8 cellular contexts compared by ENCODE assay signal in the genomic region with DNA sequence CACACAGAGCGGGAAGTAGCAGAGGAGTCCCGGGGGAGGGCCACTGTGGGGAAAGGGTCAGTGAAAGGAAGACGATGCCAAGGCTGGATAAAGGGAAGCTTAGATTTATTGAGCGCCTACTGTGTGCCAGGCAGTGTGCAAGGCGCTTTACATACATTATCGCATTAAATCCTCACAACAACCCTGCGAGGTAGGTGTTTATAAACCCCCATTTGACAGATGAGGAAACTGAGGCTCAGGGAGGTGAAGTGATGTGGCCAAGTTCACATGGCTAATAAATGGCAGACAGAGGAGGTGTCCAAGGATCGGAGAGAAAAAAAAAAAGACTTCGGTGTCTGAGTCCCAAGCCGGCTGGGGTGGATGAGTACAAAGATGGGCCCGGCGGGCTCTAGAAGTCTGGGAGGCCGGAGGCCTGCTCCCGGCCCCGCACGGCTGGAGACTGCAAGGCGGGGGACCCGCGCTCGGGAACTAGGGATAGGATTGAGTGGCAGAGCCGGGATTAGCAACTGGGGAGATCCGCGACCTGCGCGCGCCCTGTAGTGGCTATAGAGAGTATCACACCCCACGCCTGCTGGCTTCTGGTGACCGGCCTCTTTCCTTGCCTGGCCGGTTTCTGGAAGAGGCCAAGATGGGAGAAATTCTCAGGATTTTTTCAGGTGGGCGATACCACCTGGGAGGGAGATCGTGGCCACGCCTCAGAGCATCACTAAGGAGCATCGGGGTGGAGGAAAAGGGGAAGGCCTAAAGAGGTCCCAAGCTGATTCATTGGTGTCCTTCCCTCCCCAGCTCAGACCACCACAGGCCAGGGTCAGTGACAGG. TPM values are rescaled to one million over a fixed set of nuclear protein-coding genes. Genes with fewer than 3 reads are reported as not detected.
A peak's percentile ranks its signal among the peaks of the same experiment; 100 is the strongest.
DNase-seq lines count a peak whose midpoint lies in the region; ATAC-seq, FAIRE-seq and TF ChIP-seq lines count a peak whose summit lies in the region.

No MANE protein-coding gene starts in this region.

- H3K27ac ChIP-seq in gastroesophageal sphincter (no peak overlapping the region), osteoblast (ENCODE audit: low read depth, low read length) (no peak overlapping the region)

- H4K20me1 ChIP-seq in osteoblast (ENCODE audit: insufficient read depth, low read length), result no peaks in the 10 kb centered on the region

- TF ChIP-seq CTCF in gastroesophageal sphincter (IDR thresholded peaks at IDR 0.05) (peak in 3 of 4 experiments; percentile 75 to 92 (median 84)), osteoblast (IDR thresholded peaks at IDR 0.05; ENCODE audit: extremely low read depth, low read depth, low read length) (peak; percentile 76)

- peaks cover 0 to 2% of the 10 kb centered on the region in 2 donors for H3K36me3 ChIP-seq in gastroesophageal sphincter
- H3K36me3 ChIP-seq in osteoblast (ENCODE audit: insufficient read depth, low read length), result no peaks in the 10 kb centered on the region

- TF ChIP-seq POLR2A in gastroesophageal sphincter (IDR thresholded peaks at IDR 0.05), result no peak

- no peak for TF ChIP-seq EP300 in gastroesophageal sphincter (IDR thresholded peaks at IDR 0.05)

- 4 to 9% methylated on average over 19 of the region's 33 CpGs for WGBS in gastroesophageal sphincter (ENCODE audit: low coverage in 1 of 2), 2 donors

- H3K4me1 ChIP-seq in gastroesophageal sphincter, result peaks cover 5 to 51% (median 38%) of the 10 kb centered on the region in 3 donors
- H3K4me1 ChIP-seq in osteoblast (ENCODE audit: insufficient read depth, low read length), result peaks cover 25% of the 10 kb centered on the region

- H3K27me3 ChIP-seq in gastroesophageal sphincter (peaks cover 97% of the 10 kb centered on the region), osteoblast (ENCODE audit: insufficient read depth, low read length) (peaks cover 40% of the 10 kb centered on the region)

- peak; percentile 81 for ATAC-seq in gastroesophageal sphincter
- no peak for ATAC-seq in HG03565 (IDR thresholded peaks at IDR 0.05; ENCODE audit: unreplicated experiment)

- H3K9me3 ChIP-seq in gastroesophageal sphincter (no peaks in the 10 kb centered on the region), osteoblast (ENCODE audit: low read depth, low read length) (no peaks in the 10 kb centered on the region)

- peak; percentile 80 for DNase-seq in DMS79 treated with DMSO at 0.1 percent for 48 hours (lab: John Stamatoyannopoulos, UW)
- peak; percentile 97 for DNase-seq in HTR-8/SVneo (ENCODE audit: insufficient read length, low spot score)
- DNase-seq in NCI-H82 treated with DMSO at 0.1 percent for 48 hours (lab: John Stamatoyannopoulos, UW; ENCODE audit: unreplicated experiment), result peak; percentile 79
- DNase-seq in activated naive CD4-positive, alpha-beta T cell treated with anti-CD3 and anti-CD28 coated beads, Interleukin-2, amount 10 ng/mL, durations not matched to agents 7 days and 5 days, result peak; percentile 67
- DNase-seq in osteoblast (ENCODE audit: insufficient read length, low spot score, missing footprints), result peak; percentile 100
- no peak for DNase-seq in cortex of kidney (lab: John Stamatoyannopoulos, UW)

- H3K36me3 Mint-ChIP-seq in activated naive CD4-positive, alpha-beta T cell treated with anti-CD3 and anti-CD28 coated beads, Interleukin-2, amount 10 ng/mL, durations not matched to agents 7 days and 5 days, result peaks cover 1% of the 10 kb centered on the region

- peak overlapping the region; percentile 74 for H3K4me2 ChIP-seq in osteoblast (ENCODE audit: insufficient read depth, low read length)

- FAIRE-seq in HTR-8/SVneo (lab: Jason Lieb, UNC), result peak; percentile 36

- H3K79me2 ChIP-seq in osteoblast (ENCODE audit: insufficient read depth, low read length), result no peaks in the 10 kb centered on the region

- H3K27ac Mint-ChIP-seq in activated naive CD4-positive, alpha-beta T cell treated with anti-CD3 and anti-CD28 coated beads, Interleukin-2, amount 10 ng/mL, durations not matched to agents 7 days and 5 days, result no peak overlapping the region

- CTCF ChIA-PET in activated naive CD4-positive, alpha-beta T cell treated with anti-CD3 and anti-CD28 coated beads, Interleukin-2, amount 10 ng/mL, durations not matched to agents 7 days and 5 days (lab: Charles Lee), result interaction anchor here (0.6 to 12.7 kb wide), 11 partner anchors 11 to 179 kb away, joined by 3 to 121 read pairs (median 4); a partner anchor contains a TSS

- H3K4me3 ChIP-seq in gastroesophageal sphincter (peak overlapping the region in 1 of 2 donors; percentile 34), osteoblast (ENCODE audit: insufficient read depth, low read length) (peak overlapping the region; percentile 54)

- H2AFZ ChIP-seq in osteoblast (ENCODE audit: low read length), result no peak overlapping the region

- H3K27me3 Mint-ChIP-seq in activated naive CD4-positive, alpha-beta T cell treated with anti-CD3 and anti-CD28 coated beads, Interleukin-2, amount 10 ng/mL, durations not matched to agents 7 days and 5 days, result peaks cover 95% of the 10 kb centered on the region

- H3K9me3 Mint-ChIP-seq in activated naive CD4-positive, alpha-beta T cell treated with anti-CD3 and anti-CD28 coated beads, Interleukin-2, amount 10 ng/mL, durations not matched to agents 7 days and 5 days, result no peaks in the 10 kb centered on the region

- peak overlapping the region; percentile 13 for H3K4me3 Mint-ChIP-seq in activated naive CD4-positive, alpha-beta T cell treated with anti-CD3 and anti-CD28 coated beads, Interleukin-2, amount 10 ng/mL, durations not matched to agents 7 days and 5 days

- peaks cover 32% of the 10 kb centered on the region for H3K4me1 Mint-ChIP-seq in activated naive CD4-positive, alpha-beta T cell treated with anti-CD3 and anti-CD28 coated beads, Interleukin-2, amount 10 ng/mL, durations not matched to agents 7 days and 5 days

RNA-seq across cellular contexts. Expression of a gene that starts 3.9 kb away (rescaled TPM):
- total RNA-seq in gastroesophageal sphincter (not detected), osteoblast (under 0.01 and 0.29 TPM in 2 replicates)

RNA-seq across cellular contexts. Expression of a gene that starts 17.1 kb away (rescaled TPM):
- total RNA-seq in gastroesophageal sphincter (not detected), osteoblast (not detected in 2 replicates)

RNA-seq across cellular contexts. Expression of a gene that starts 23.3 kb away (rescaled TPM):
- total RNA-seq in gastroesophageal sphincter, result 10 to 100 TPM; 55.9 to 79.9 (median 64.2) TPM
- 81.3 and 89.0 TPM in 2 replicates for total RNA-seq in osteoblast

RNA-seq across cellular contexts. Expression of a gene that starts 23.7 kb away (rescaled TPM):
- total RNA-seq in gastroesophageal sphincter (1 to 10 TPM in 2 of 4 donors, under 1 TPM in 1, not detected in 1; 0.54 to 3.3 (median 1.2) TPM), osteoblast (0.29 and 0.36 TPM in 2 replicates)

RNA-seq across cellular contexts. Expression of a gene that starts 38.0 kb away (rescaled TPM):
- total RNA-seq in gastroesophageal sphincter (10 to 100 TPM; 52.6 to 91.6 (median 83.1) TPM), osteoblast (51.9 and 53.9 TPM in 2 replicates)
